Comparison of ENCODE assay signal across 21 cellular contexts in genomic region chr14:98951521-98952152, GRCh38.
"Had no signal": no experiment of that assay in that cellular context is flagged by ENCODE, and none has a peak within 500 bp of the region (broad histone marks: within the 10 kb centered on the region; RNA-seq: fewer than 3 reads in every experiment).

No MANE protein-coding gene starts in this region.

- H3K9me3 ChIP-seq: left lung, mucosa of descending colon, neutrophil, prostate gland, right atrium auricular region, stomach, thyroid gland had no signal

- H3K36me3 Mint-ChIP-seq: mesothelial cell of epicardium; naive B cell; natural killer cell treated with Interleukin-12 subunit alpha and Interleukin-12 subunit beta and Interleukin-15 and Interleukin-18, amount 100 ng/mL, for 72 hours; stimulated activated effector memory CD8-positive, alpha-beta T cell treated with anti-CD3 and anti-CD28 coated beads, Interleukin-12 subunit alpha, Interleukin-12 subunit beta, amount 100 ng/mL, for 72 hours had no signal

- H3K4me3 ChIP-seq: left lung, mucosa of descending colon, prostate gland, right atrium auricular region, stomach, thyroid gland had no signal

- DNase-seq: cortex of kidney; effector memory CD8-positive, alpha-beta T cell; kidney; left lung; mesenchymal stem cell; mucosa of descending colon; naive B cell; stimulated activated CD4-positive, alpha-beta T cell treated with anti-CD3 and anti-CD28 coated beads, Interleukin-4, amount 100 ng/mL, for 24 hours; stimulated activated naive CD4-positive, alpha-beta T cell treated with Interleukin-2 at 50 U/mL for 16 hours; stomach; thyroid gland; trophoblast cell had no signal

- H3K4me1 ChIP-seq: parathyroid adenoma, prostate gland had no signal

- H3K4me3 Mint-ChIP-seq: effector memory CD8-positive, alpha-beta T cell; mesothelial cell of epicardium; naive B cell; natural killer cell treated with Interleukin-12 subunit alpha and Interleukin-12 subunit beta and Interleukin-15 and Interleukin-18, amount 100 ng/mL, for 72 hours; neural crest cell; stimulated activated effector memory CD8-positive, alpha-beta T cell treated with anti-CD3 and anti-CD28 coated beads, Interleukin-12 subunit alpha, Interleukin-12 subunit beta, amount 100 ng/mL, for 72 hours had no signal

- H3K79me2 ChIP-seq: parathyroid adenoma had no signal

- H3K9ac ChIP-seq: parathyroid adenoma had no signal

- H3K9me3 Mint-ChIP-seq: effector memory CD8-positive, alpha-beta T cell; mesothelial cell of epicardium; natural killer cell treated with Interleukin-12 subunit alpha and Interleukin-12 subunit beta and Interleukin-15 and Interleukin-18, amount 100 ng/mL, for 72 hours; neural crest cell; stimulated activated effector memory CD8-positive, alpha-beta T cell treated with anti-CD3 and anti-CD28 coated beads, Interleukin-12 subunit alpha, Interleukin-12 subunit beta, amount 100 ng/mL, for 72 hours had no signal

- H3K27ac Mint-ChIP-seq: mesothelial cell of epicardium; naive B cell; natural killer cell treated with Interleukin-12 subunit alpha and Interleukin-12 subunit beta and Interleukin-15 and Interleukin-18, amount 100 ng/mL, for 72 hours; stimulated activated effector memory CD8-positive, alpha-beta T cell treated with anti-CD3 and anti-CD28 coated beads, Interleukin-12 subunit alpha, Interleukin-12 subunit beta, amount 100 ng/mL, for 72 hours had no signal

- H3K27ac ChIP-seq: left lung, neutrophil, parathyroid adenoma, prostate gland, right atrium auricular region, stomach, thyroid gland had no signal

- H2AFZ ChIP-seq: parathyroid adenoma had no signal

- ATAC-seq: effector memory CD8-positive, alpha-beta T cell; left lung; mucosa of descending colon; natural killer cell treated with Interleukin-12 subunit alpha and Interleukin-12 subunit beta and Interleukin-15 and Interleukin-18, amount 100 ng/mL, for 72 hours; sciatic nerve; stimulated activated effector memory CD8-positive, alpha-beta T cell treated with anti-CD3 and anti-CD28 coated beads, Interleukin-12 subunit alpha, Interleukin-12 subunit beta, amount 100 ng/mL, for 72 hours had no signal

- H3K4me1 Mint-ChIP-seq: naive B cell had no signal

- H3K27me3 Mint-ChIP-seq: naive B cell had no signal

- H3K36me3 ChIP-seq: left lung, neutrophil, prostate gland, right atrium auricular region, stomach, thyroid gland had no signal

- H3K27me3 ChIP-seq: left lung, neutrophil, right atrium auricular region, stomach, thyroid gland had no signal
